Comparison of ENCODE assay signal across 8 cellular contexts in the genomic region with DNA sequence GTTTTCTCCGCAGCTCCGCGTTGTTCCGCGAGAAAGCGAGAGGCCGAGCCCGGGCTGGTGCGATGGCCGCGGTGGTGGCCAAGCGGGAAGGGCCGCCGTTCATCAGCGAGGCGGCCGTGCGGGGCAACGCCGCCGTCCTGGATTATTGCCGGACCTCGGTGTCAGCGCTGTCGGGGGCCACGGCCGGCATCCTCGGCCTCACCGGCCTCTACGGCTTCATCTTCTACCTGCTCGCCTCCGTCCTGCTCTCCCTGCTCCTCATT. TPM values are rescaled to one million over a fixed set of nuclear protein-coding genes. Genes with fewer than 3 reads are reported as not detected.
DNase-seq lines count a peak whose midpoint lies in the region; ATAC-seq, FAIRE-seq and TF ChIP-seq lines count a peak whose summit lies in the region.

No MANE protein-coding gene starts in this region.

- peak overlapping the region; percentile 97 for H3K4me2 ChIP-seq in GM12878 (ENCODE audit: control insufficient read depth, insufficient read depth)

- H3K4me3 ChIP-seq in BE2C (ENCODE audit: low read depth, low read length) (peak overlapping the region; percentile 81), GM12878 (peak overlapping the region; percentile 84), mucosa of descending colon (peak overlapping the region; percentile 94)

- 2% methylated on average over 32 of the region's 32 CpGs for WGBS in GM12878 (ENCODE audit: insufficient coverage, insufficient replicate concordance, low lambda C conversion rate, missing lambda C conversion rate)

- POLR2A ChIA-PET in GM12878 (lab: Charles Lee), result no interaction called here

- TF ChIP-seq RAD21 in GM12878 (IDR thresholded peaks at IDR 0.05; ENCODE audit: insufficient read depth, low read depth, low read length), result no peak

- DNase-seq in BE2C, result no peak
- no peak for DNase-seq in GM12878 (ENCODE audit: low read depth, low spot score)
- DNase-seq in mucosa of descending colon, result no peak
- DNase-seq in middle frontal gyrus (ENCODE audit: extremely low spot score, low spot score), result no peak
- DNase-seq in HTR-8/SVneo (ENCODE audit: insufficient read length, low spot score), result no peak
- DNase-seq in retina, result no peak

- H3K27me3 ChIP-seq in BE2C, result no peaks in the 10 kb centered on the region
- no peaks in the 10 kb centered on the region for H3K27me3 ChIP-seq in GM12878 (replicated peaks in 1 of 2; ENCODE audit: control insufficient read depth in 2 of 2, insufficient read depth in 2 of 2, low read length in 1 of 2)

- BruUV-seq in GM12878 (replicated peaks; lab: Mats Ljungman, UMichigan), result TSS peak; percentile 96

- no peaks in the 10 kb centered on the region; the same call in 1 of the 2 replicates for H3K36me3 ChIP-seq in BE2C
- no peaks in the 10 kb centered on the region for H3K36me3 ChIP-seq in GM12878 (ENCODE audit: control insufficient read depth in 2 of 2, insufficient read depth in 2 of 2, low read length in 1 of 2)
- H3K36me3 ChIP-seq in mucosa of descending colon (ENCODE audit: low read depth), result peaks cover 5% of the 10 kb centered on the region

- H3K9me3 ChIP-seq in BE2C, result no peaks in the 10 kb centered on the region
- no peaks in the 10 kb centered on the region for H3K9me3 ChIP-seq in GM12878 (replicated peaks; ENCODE audit: control insufficient read depth, insufficient read depth, low read length)
- no peaks in the 10 kb centered on the region for H3K9me3 ChIP-seq in mucosa of descending colon

- peak; percentile 3 for ATAC-seq in HG02763 (IDR thresholded peaks at IDR 0.05; ENCODE audit: unreplicated experiment)
- ATAC-seq in GM12878, result peak; percentile 13
- ATAC-seq in mucosa of descending colon, result no peak
- no peak for ATAC-seq in GM18519 (IDR thresholded peaks at IDR 0.05; ENCODE audit: low FRiP score, unreplicated experiment)

- intact Hi-C loops in GM12878 (cut with micrococcal nuclease; ENCODE audit: unreplicated experiment), result loop anchor here (10.0 kb wide), 1 partner anchor 114 kb away; a partner anchor contains a TSS
- intact Hi-C loops in mucosa of descending colon (cut with DNase I, micrococcal nuclease), result no loop called here

- peak overlapping the region; percentile 96 for H2AFZ ChIP-seq in GM12878 (ENCODE audit: control insufficient read depth, low read depth, low read length)

- TF ChIP-seq CTCF in BE2C (IDR thresholded peaks at IDR 0.05; ENCODE audit: low read depth, low read length), result no peak
- TF ChIP-seq CTCF in GM12878 (IDR thresholded peaks at IDR 0.05 in 2 of 3, conservative IDR thresholded peaks at IDR 0.05 in 1 of 3; ENCODE audit: control insufficient read depth in 2 of 3, extremely low read depth in 1 of 3, insufficient read depth in 1 of 3, low read depth in 3 of 3, low read length in 3 of 3), result no peak
- TF ChIP-seq CTCF in mucosa of descending colon (IDR thresholded peaks at IDR 0.05), result no peak

- H3K4me1 ChIP-seq in BE2C, result no peaks in the 10 kb centered on the region
- peaks cover 8% of the 10 kb centered on the region for H3K4me1 ChIP-seq in GM12878 (ENCODE audit: control insufficient read depth, insufficient read depth, low read length)
- peaks cover 26% of the 10 kb centered on the region for H3K4me1 ChIP-seq in mucosa of descending colon (ENCODE audit: low read depth)

- CTCF ChIA-PET in GM12878 (lab: Yijun Ruan, JAX), result interaction anchor here (1.0 kb wide), 1 partner anchor 33 kb away, joined by 4 read pairs; a partner anchor contains a TSS

- no peak for TF ChIP-seq POLR2A in GM12878 (IDR thresholded peaks at IDR 0.05; ENCODE audit: low read depth, low read length)

- peaks cover 20% of the 10 kb centered on the region for H3K79me2 ChIP-seq in GM12878 (ENCODE audit: control insufficient read depth, insufficient read depth, low read length)

- SMC1A ChIA-PET in GM12878 (lab: Charles Lee; ENCODE audit: uncharacterized antibody, unreplicated experiment), result no interaction called here

- H3K9ac ChIP-seq in GM12878 (ENCODE audit: control insufficient read depth, insufficient read depth, low read length), result peak overlapping the region; percentile 98

- FAIRE-seq in GM12878 (lab: Jason Lieb, UNC) (no peak), HTR-8/SVneo (lab: Jason Lieb, UNC) (no peak)

- in situ Hi-C loops in GM12878 (cut with MboI), result no loop called here

- no peaks in the 10 kb centered on the region for H4K20me1 ChIP-seq in GM12878 (ENCODE audit: control insufficient read depth, insufficient read depth)

- RAD21 ChIA-PET in GM12878 (lab: Charles Lee; ENCODE audit: unreplicated experiment), result no interaction called here

- no peak for TF ChIP-seq EP300 in GM12878 (IDR thresholded peaks at IDR 0.05; ENCODE audit: borderline replicate concordance in 1 of 2, control insufficient read depth in 1 of 2, low read depth in 2 of 2, low read length in 2 of 2)

- H3K27ac ChIP-seq in GM12878 (ENCODE audit: control insufficient read depth, insufficient read depth), result peak overlapping the region; percentile 86

RNA-seq across cellular contexts. Expression of a gene that starts 0.4 kb away (rescaled TPM):
- polyA plus RNA-seq in BE2C (2012; ENCODE audit: insufficient read depth, insufficient read length, low read depth), result 98.9 TPM
- total RNA-seq in GM12878 (2013; cell fraction: nucleolus; rRNA removed), result 5.7 and 5.8 TPM in 2 replicates
- total RNA-seq in GM12878 (2014; rRNA removed) (24.5 and 37.3 TPM in 2 replicates), GM12878 (2014; rRNA removed; fragmentation: Illumina TruSeq; extraction: Trizol) (28.3 and 34.5 TPM in 2 replicates), GM12878 (2021) (63.6 and 64.2 TPM in 2 replicates), mucosa of descending colon (10 to 100 TPM; 29.3 to 41.3 (median 32.8) TPM)
- 42.5 TPM for polyA plus RNA-seq in GM12878 (2011; ENCODE audit: low read depth)
- polyA plus RNA-seq in GM12878 (2011; rRNA removed) (20.0 and 28.8 TPM in 2 replicates), GM12878 (2014; fragmentation: Illumina TruSeq; extraction: Trizol) (11.1 and 27.6 TPM in 2 replicates), GM12878 (2014; fragmentation: Nextera tagmentation; extraction: Ambion mirVana) (10 to 100 TPM in 1 of 2 experiments, 1 to 10 TPM in 1; 5.1 to 32.2 TPM), GM12878 (2014; rRNA removed) (162 and 165 TPM in 2 replicates), GM12878 (2016; fragmentation: Nextera tagmentation; extraction: Ambion mirVana) (100 to 1,000 TPM; 170 to 172 TPM)
- polyA plus RNA-seq in GM12878 (2011; cell fraction: cytosol; rRNA removed), result 57.3 and 89.4 TPM in 2 replicates
- 24.3 and 28.1 TPM in 2 replicates for polyA plus RNA-seq in GM12878 (2011; cell fraction: nucleus; rRNA removed)
- 41.1 and 48.2 TPM in 2 replicates for polyA plus RNA-seq in GM12878 (2012)
- polyA minus RNA-seq in GM12878 (2011; rRNA and poly(A)+ RNA removed), result 2.9 and 8.0 TPM in 2 replicates
- polyA minus RNA-seq in GM12878 (2011; cell fraction: cytosol; rRNA and poly(A)+ RNA removed), result 9.9 and 16.2 TPM in 2 replicates
- polyA minus RNA-seq in GM12878 (2011; cell fraction: nucleus; rRNA and poly(A)+ RNA removed), result 8.7 and 14.6 TPM in 2 replicates

RNA-seq across cellular contexts. Expression of a gene that starts 0.6 kb away (rescaled TPM):
- 13.1 TPM for polyA plus RNA-seq in BE2C (2012; ENCODE audit: insufficient read depth, insufficient read length, low read depth)
- 6.5 and 8.0 TPM in 2 replicates for total RNA-seq in GM12878 (2013; cell fraction: nucleolus; rRNA removed)
- total RNA-seq in GM12878 (2014; rRNA removed) (28.2 and 29.8 TPM in 2 replicates), GM12878 (2014; rRNA removed; fragmentation: Illumina TruSeq; extraction: Trizol) (9.2 and 10.6 TPM in 2 replicates), GM12878 (2021) (23.4 and 24.6 TPM in 2 replicates), mucosa of descending colon (100 to 1,000 TPM; 162 to 297 (median 197) TPM)
- 3.6 TPM for polyA plus RNA-seq in GM12878 (2011; ENCODE audit: low read depth)
- polyA plus RNA-seq in GM12878 (2011; rRNA removed) (3.6 and 5.0 TPM in 2 replicates), GM12878 (2014; fragmentation: Illumina TruSeq; extraction: Trizol) (4.4 and 8.3 TPM in 2 replicates), GM12878 (2014; fragmentation: Nextera tagmentation; extraction: Ambion mirVana) (1 to 10 TPM in 1 of 2 experiments, under 1 TPM in 1; 1.00 to 4.7 TPM), GM12878 (2014; rRNA removed) (17.2 and 20.2 TPM in 2 replicates), GM12878 (2016; fragmentation: Nextera tagmentation; extraction: Ambion mirVana) (10 to 100 TPM; 38.1 to 40.4 TPM)
- polyA plus RNA-seq in GM12878 (2011; cell fraction: cytosol; rRNA removed), result 9.1 and 11.2 TPM in 2 replicates
- 7.3 and 8.5 TPM in 2 replicates for polyA plus RNA-seq in GM12878 (2011; cell fraction: nucleus; rRNA removed)
- 12.3 and 12.9 TPM in 2 replicates for polyA plus RNA-seq in GM12878 (2012)
- 3.1 and 5.0 TPM in 2 replicates for polyA minus RNA-seq in GM12878 (2011; rRNA and poly(A)+ RNA removed)
- 3.6 and 7.6 TPM in 2 replicates for polyA minus RNA-seq in GM12878 (2011; cell fraction: cytosol; rRNA and poly(A)+ RNA removed)
- polyA minus RNA-seq in GM12878 (2011; cell fraction: nucleus; rRNA and poly(A)+ RNA removed), result 1.2 and 3.3 TPM in 2 replicates

RNA-seq across cellular contexts. Expression of a gene that starts 26.9 kb away (rescaled TPM):
- polyA plus RNA-seq in BE2C (2012; ENCODE audit: insufficient read depth, insufficient read length, low read depth), result 29.6 TPM
- total RNA-seq in GM12878 (2013; cell fraction: nucleolus; rRNA removed), result 276 and 346 TPM in 2 replicates
- total RNA-seq in GM12878 (2014; rRNA removed) (22.5 and 25.2 TPM in 2 replicates), GM12878 (2014; rRNA removed; fragmentation: Illumina TruSeq; extraction: Trizol) (17.9 and 20.0 TPM in 2 replicates), GM12878 (2021) (24.8 and 27.2 TPM in 2 replicates), mucosa of descending colon (1 to 10 TPM in 2 of 3 donors, under 1 TPM in 1; 0.73 to 2.6 (median 2.2) TPM)
- polyA plus RNA-seq in GM12878 (2011; ENCODE audit: low read depth), result 28.3 TPM
- polyA plus RNA-seq in GM12878 (2011; rRNA removed) (5.1 and 10.0 TPM in 2 replicates), GM12878 (2014; fragmentation: Illumina TruSeq; extraction: Trizol) (18.4 and 28.8 TPM in 2 replicates), GM12878 (2014; fragmentation: Nextera tagmentation; extraction: Ambion mirVana) (10 to 100 TPM in 1 of 2 experiments, 1 to 10 TPM in 1; 6.9 to 14.2 TPM), GM12878 (2014; rRNA removed) (18.1 and 22.5 TPM in 2 replicates), GM12878 (2016; fragmentation: Nextera tagmentation; extraction: Ambion mirVana) (10 to 100 TPM; 19.1 to 23.1 TPM)
- 18.6 TPM in 2 replicates for polyA plus RNA-seq in GM12878 (2011; cell fraction: cytosol; rRNA removed)
- 28.6 and 31.4 TPM in 2 replicates for polyA plus RNA-seq in GM12878 (2011; cell fraction: nucleus; rRNA removed)
- 23.7 and 37.9 TPM in 2 replicates for polyA plus RNA-seq in GM12878 (2012)
- polyA minus RNA-seq in GM12878 (2011; rRNA and poly(A)+ RNA removed), result 8.0 and 11.7 TPM in 2 replicates
- 5.5 and 5.7 TPM in 2 replicates for polyA minus RNA-seq in GM12878 (2011; cell fraction: cytosol; rRNA and poly(A)+ RNA removed)
- polyA minus RNA-seq in GM12878 (2011; cell fraction: nucleus; rRNA and poly(A)+ RNA removed), result 5.7 and 10.2 TPM in 2 replicates

RNA-seq across cellular contexts. Expression of a gene that starts 32.5 kb away (rescaled TPM):
- polyA plus RNA-seq in BE2C (2012; ENCODE audit: insufficient read depth, insufficient read length, low read depth), result 2.3 TPM
- total RNA-seq in GM12878 (2013; cell fraction: nucleolus; rRNA removed), result 9.7 and 12.6 TPM in 2 replicates
- total RNA-seq in GM12878 (2014; rRNA removed) (7.3 and 7.4 TPM in 2 replicates), GM12878 (2014; rRNA removed; fragmentation: Illumina TruSeq; extraction: Trizol) (4.7 and 5.3 TPM in 2 replicates), GM12878 (2021) (7.8 and 9.2 TPM in 2 replicates), mucosa of descending colon (10 to 100 TPM in 2 of 3 donors, 1 to 10 TPM in 1; 9.6 to 13.4 (median 13.1) TPM)
- 2.3 TPM for polyA plus RNA-seq in GM12878 (2011; ENCODE audit: low read depth)
- polyA plus RNA-seq in GM12878 (2011; rRNA removed) (2.6 and 3.0 TPM in 2 replicates), GM12878 (2014; fragmentation: Illumina TruSeq; extraction: Trizol) (5.0 and 6.8 TPM in 2 replicates), GM12878 (2014; fragmentation: Nextera tagmentation; extraction: Ambion mirVana) (1 to 10 TPM in 1 of 2 experiments, under 1 TPM in 1; 0.92 to 1.7 TPM), GM12878 (2014; rRNA removed) (8.3 and 10.7 TPM in 2 replicates), GM12878 (2016; fragmentation: Nextera tagmentation; extraction: Ambion mirVana) (1 to 10 TPM; 6.0 to 8.6 TPM)
- polyA plus RNA-seq in GM12878 (2011; cell fraction: cytosol; rRNA removed), result 4.3 and 6.0 TPM in 2 replicates
- polyA plus RNA-seq in GM12878 (2011; cell fraction: nucleus; rRNA removed), result 9.6 and 10.1 TPM in 2 replicates
- 4.2 and 5.6 TPM in 2 replicates for polyA plus RNA-seq in GM12878 (2012)
- 2.1 and 3.5 TPM in 2 replicates for polyA minus RNA-seq in GM12878 (2011; rRNA and poly(A)+ RNA removed)
- polyA minus RNA-seq in GM12878 (2011; cell fraction: cytosol; rRNA and poly(A)+ RNA removed), result 1.6 TPM in 1 of 2 replicates, not detected in the other
- polyA minus RNA-seq in GM12878 (2011; cell fraction: nucleus; rRNA and poly(A)+ RNA removed), result 2.1 and 3.9 TPM in 2 replicates

RNA-seq across cellular contexts. Expression of a gene that starts 33.0 kb away (rescaled TPM):
- polyA plus RNA-seq in BE2C (2012; ENCODE audit: insufficient read depth, insufficient read length, low read depth), result 5.4 TPM
- total RNA-seq in GM12878 (2013; cell fraction: nucleolus; rRNA removed), result 36.6 and 37.2 TPM in 2 replicates
- 15.1 and 16.6 TPM in 2 replicates for total RNA-seq in GM12878 (2014; rRNA removed)
- total RNA-seq in GM12878 (2014; rRNA removed; fragmentation: Illumina TruSeq; extraction: Trizol), result 9.7 and 10.8 TPM in 2 replicates
- 11.7 and 12.9 TPM in 2 replicates for total RNA-seq in GM12878 (2021)
- polyA plus RNA-seq in GM12878 (2011; ENCODE audit: low read depth), result 4.8 TPM
- polyA plus RNA-seq in GM12878 (2011; rRNA removed), result 8.0 and 13.9 TPM in 2 replicates
- 18.3 and 23.7 TPM in 2 replicates for polyA plus RNA-seq in GM12878 (2011; cell fraction: cytosol; rRNA removed)
- polyA plus RNA-seq in GM12878 (2011; cell fraction: nucleus; rRNA removed), result 8.6 and 11.5 TPM in 2 replicates
- 7.7 and 7.9 TPM in 2 replicates for polyA plus RNA-seq in GM12878 (2012)
- polyA plus RNA-seq in GM12878 (2014; fragmentation: Illumina TruSeq; extraction: Trizol), result 7.8 and 9.5 TPM in 2 replicates
- polyA plus RNA-seq in GM12878 (2014; fragmentation: Nextera tagmentation; extraction: Ambion mirVana), result 1 to 10 TPM; 1.7 to 1.8 TPM
- 12.9 and 15.6 TPM in 2 replicates for polyA plus RNA-seq in GM12878 (2014; rRNA removed)
- 10 to 100 TPM; 13.0 to 13.2 TPM for polyA plus RNA-seq in GM12878 (2016; fragmentation: Nextera tagmentation; extraction: Ambion mirVana)
- polyA minus RNA-seq in GM12878 (2011; rRNA and poly(A)+ RNA removed), result 22.9 and 29.9 TPM in 2 replicates
- polyA minus RNA-seq in GM12878 (2011; cell fraction: cytosol; rRNA and poly(A)+ RNA removed), result 6.3 and 9.7 TPM in 2 replicates
- 5.3 and 11.5 TPM in 2 replicates for polyA minus RNA-seq in GM12878 (2011; cell fraction: nucleus; rRNA and poly(A)+ RNA removed)
- 10 to 100 TPM; 13.9 to 27.8 (median 19.0) TPM for total RNA-seq in mucosa of descending colon

Comparison
In these comparisons a context has a peak if more than half of its experiments do, and no peak if none do; other contexts are left out.
1. ATAC-seq: peak in HG02763 (single experiment) and GM12878 (single experiment); none in mucosa of descending colon (single experiment) and GM18519 (single experiment).
2. RNA of a gene that starts 0.6 kb away (total RNA-seq): 162 to 297 TPM in mucosa of descending colon; 6.5 to 29.8 TPM in GM12878; every median in the first group is over 4 times any median in the second.
3. RNA of a gene that starts 26.9 kb away (total RNA-seq): 17.9 to 346 TPM in GM12878; 0.73 to 2.6 TPM in mucosa of descending colon; every median in the first group is over 4 times any median in the second.
4. Peak in every context shown above with its lines, with median percentiles within 50 percentile points of each other: H3K4me3 ChIP-seq.